ENCODE assay signal across 26 cellular contexts in genomic region chr14:23609001-23609400, GRCh38. TPM values are rescaled to one million over a fixed set of nuclear protein-coding genes. Genes with fewer than 3 reads are reported as not detected.
DNase-seq lines count a peak whose midpoint lies in the region; ATAC-seq and TF ChIP-seq lines count a peak whose summit lies in the region.
"Had no signal": no experiment of that assay in that cellular context is flagged by ENCODE, and none has a peak within 500 bp of the region (broad histone marks: within the 10 kb centered on the region; RNA-seq: fewer than 3 reads in every experiment).

No MANE protein-coding gene starts in this region.

- no peak overlapping the region for H2AFZ ChIP-seq in Karpas-422 (ENCODE audit: low read length)
- H2AFZ ChIP-seq: neural progenitor cell had no signal

- peak overlapping the region; percentile 17 for H3K4me3 Mint-ChIP-seq in activated naive CD4-positive, alpha-beta T cell treated with anti-CD3 and anti-CD28 coated beads, Interleukin-2, amount 50 U/mL, for 24 hours
- no peak overlapping the region for H3K4me3 Mint-ChIP-seq in T-helper 17 cell
- H3K4me3 Mint-ChIP-seq in stimulated activated effector memory CD8-positive, alpha-beta T cell treated with anti-CD3 and anti-CD28 coated beads, Interleukin-12 subunit alpha, Interleukin-12 subunit beta, amount 100 ng/mL, for 72 hours = no peak overlapping the region
- H3K4me3 Mint-ChIP-seq: neural progenitor cell had no signal

- H3K4me1 Mint-ChIP-seq in activated naive CD4-positive, alpha-beta T cell treated with anti-CD3 and anti-CD28 coated beads, Interleukin-2, amount 50 U/mL, for 24 hours = peaks cover 50% of the 10 kb centered on the region
- peaks cover 25% of the 10 kb centered on the region for H3K4me1 Mint-ChIP-seq in T-helper 17 cell
- peaks cover 51% of the 10 kb centered on the region for H3K4me1 Mint-ChIP-seq in stimulated activated effector memory CD8-positive, alpha-beta T cell treated with anti-CD3 and anti-CD28 coated beads, Interleukin-12 subunit alpha, Interleukin-12 subunit beta, amount 100 ng/mL, for 72 hours
- H3K4me1 Mint-ChIP-seq: neural progenitor cell had no signal

- no peaks in the 10 kb centered on the region for H3K27me3 Mint-ChIP-seq in activated naive CD4-positive, alpha-beta T cell treated with anti-CD3 and anti-CD28 coated beads, Interleukin-2, amount 50 U/mL, for 24 hours
- H3K27me3 Mint-ChIP-seq in T-helper 17 cell = peaks cover 1% of the 10 kb centered on the region

- no peak for TF ChIP-seq EP300 in suprapubic skin (IDR thresholded peaks at IDR 0.05)

- no peak for TF ChIP-seq CTCF in colonic mucosa (IDR thresholded peaks at IDR 0.05)
- TF ChIP-seq CTCF in suprapubic skin (IDR thresholded peaks at IDR 0.05) = no peak

- H3K27me3 ChIP-seq in colonic mucosa = no peaks in the 10 kb centered on the region
- H3K27me3 ChIP-seq in suprapubic skin = no peaks in the 10 kb centered on the region
- H3K27me3 ChIP-seq in Karpas-422 (ENCODE audit: low read length) = 0 out of 2 replicates have a peak, but pooled peaks cover 5% of the 10 kb centered on the region
- H3K27me3 ChIP-seq: neural progenitor cell, Peyer's patch had no signal

- H3K36me3 Mint-ChIP-seq in activated naive CD4-positive, alpha-beta T cell treated with anti-CD3 and anti-CD28 coated beads, Interleukin-2, amount 50 U/mL, for 24 hours = peaks cover 3% of the 10 kb centered on the region
- H3K36me3 Mint-ChIP-seq in T-helper 17 cell (ENCODE audit: low read depth) = peaks cover 6% of the 10 kb centered on the region
- no peaks in the 10 kb centered on the region for H3K36me3 Mint-ChIP-seq in stimulated activated effector memory CD8-positive, alpha-beta T cell treated with anti-CD3 and anti-CD28 coated beads, Interleukin-12 subunit alpha, Interleukin-12 subunit beta, amount 100 ng/mL, for 72 hours
- H3K36me3 Mint-ChIP-seq: neural progenitor cell had no signal

- H3K27ac ChIP-seq in colonic mucosa (peak overlapping the region; percentile 58), suprapubic skin (no peak overlapping the region), Karpas-422 (ENCODE audit: low read length) (no peak overlapping the region)
- H3K27ac ChIP-seq: cardiac muscle cell, neural progenitor cell had no signal

- peak overlapping the region; percentile 84 for H3K27ac Mint-ChIP-seq in activated naive CD4-positive, alpha-beta T cell treated with anti-CD3 and anti-CD28 coated beads, Interleukin-2, amount 50 U/mL, for 24 hours
- peak overlapping the region; percentile 95 for H3K27ac Mint-ChIP-seq in T-helper 17 cell
- H3K27ac Mint-ChIP-seq in stimulated activated effector memory CD8-positive, alpha-beta T cell treated with anti-CD3 and anti-CD28 coated beads, Interleukin-12 subunit alpha, Interleukin-12 subunit beta, amount 100 ng/mL, for 72 hours = peak overlapping the region; percentile 96
- H3K27ac Mint-ChIP-seq: neural progenitor cell had no signal

- no peaks in the 10 kb centered on the region for H3K36me3 ChIP-seq in colonic mucosa
- H3K36me3 ChIP-seq in suprapubic skin = no peaks in the 10 kb centered on the region
- no peaks in the 10 kb centered on the region for H3K36me3 ChIP-seq in Karpas-422 (ENCODE audit: insufficient read depth, low read length)
- H3K36me3 ChIP-seq: cardiac muscle cell, HAP-1, heart left ventricle, neural progenitor cell, Peyer's patch had no signal

- no peak for TF ChIP-seq POLR2A in suprapubic skin (IDR thresholded peaks at IDR 0.05)

- H4K20me1 ChIP-seq in Karpas-422 (ENCODE audit: insufficient read depth, low read depth, low read length) = no peaks in the 10 kb centered on the region

- no peak for DNase-seq in activated naive CD4-positive, alpha-beta T cell (lab: John Stamatoyannopoulos, UW)
- DNase-seq in T-helper 17 cell (no peak), colonic mucosa (no peak), suprapubic skin (ENCODE audit: low spot score in 2 of 2) (no peak), Karpas-422 (no peak)
- DNase-seq in stimulated activated effector memory CD8-positive, alpha-beta T cell treated with anti-CD3 and anti-CD28 coated beads, Interleukin-12 subunit alpha, Interleukin-12 subunit beta, amount 100 ng/mL, for 72 hours (ENCODE audit: low spot score in 2 of 2) = no peak
- DNase-seq: activated effector memory CD4-positive, alpha-beta T cell treated with anti-CD3 and anti-CD28 coated beads, Interleukin-2, amount 50 U/mL, for 16 hours; KBM-7; kidney glomerular epithelial cell; MM.1S; NCI-H2029 treated with DMSO at 0.1 percent for 48 hours; NCI-H2227 treated with DMSO at 0.1 percent for 48 hours; NCI-H69; stimulated activated CD4-positive, alpha-beta T cell treated with anti-CD3 and anti-CD28 coated beads, Interleukin-12 subunit alpha, Interleukin-12 subunit beta, amount 100 ng/mL, for 4 hours; stimulated activated CD4-positive, alpha-beta T cell treated with anti-CD3 and anti-CD28 coated beads, Interleukin-4, amount 100 ng/mL, for 1 hour; SW 1271 had no signal

- 84% methylated on average over 3 of the region's 3 CpGs for WGBS in suprapubic skin

- H3K4me1 ChIP-seq in colonic mucosa = peaks cover 4% of the 10 kb centered on the region
- H3K4me1 ChIP-seq in suprapubic skin = no peaks in the 10 kb centered on the region
- no peaks in the 10 kb centered on the region for H3K4me1 ChIP-seq in Karpas-422 (ENCODE audit: low read length)
- H3K4me1 ChIP-seq: HAP-1, neural progenitor cell had no signal

- H3K4me3 ChIP-seq in colonic mucosa (no peak overlapping the region), suprapubic skin (no peak overlapping the region), Karpas-422 (ENCODE audit: low read length) (no peak overlapping the region)
- H3K4me3 ChIP-seq: cardiac muscle cell, HAP-1, heart left ventricle, lung, neural progenitor cell, Peyer's patch had no signal

- H3K79me2 ChIP-seq in Karpas-422 (ENCODE audit: low read length) = no peaks in the 10 kb centered on the region

- H3K9me3 Mint-ChIP-seq in activated naive CD4-positive, alpha-beta T cell treated with anti-CD3 and anti-CD28 coated beads, Interleukin-2, amount 50 U/mL, for 24 hours = peaks cover 6% of the 10 kb centered on the region
- peaks cover 5% of the 10 kb centered on the region for H3K9me3 Mint-ChIP-seq in stimulated activated effector memory CD8-positive, alpha-beta T cell treated with anti-CD3 and anti-CD28 coated beads, Interleukin-12 subunit alpha, Interleukin-12 subunit beta, amount 100 ng/mL, for 72 hours

- H3K9me2 ChIP-seq in Karpas-422 (replicated peaks; ENCODE audit: insufficient read depth, low read length) = no peaks in the 10 kb centered on the region

- H3K9me3 ChIP-seq in T-helper 17 cell (ENCODE audit: control insufficient read depth, low read length, poor library complexity, severe bottlenecking) (no peaks in the 10 kb centered on the region), colonic mucosa (no peaks in the 10 kb centered on the region), suprapubic skin (no peaks in the 10 kb centered on the region), Karpas-422 (ENCODE audit: low read length) (no peaks in the 10 kb centered on the region)
- H3K9me3 ChIP-seq: HAP-1, heart left ventricle, Peyer's patch had no signal

- ATAC-seq in T-helper 17 cell = no peak
- no peak for ATAC-seq in stimulated activated effector memory CD8-positive, alpha-beta T cell treated with anti-CD3 and anti-CD28 coated beads, Interleukin-12 subunit alpha, Interleukin-12 subunit beta, amount 100 ng/mL, for 72 hours

- H3K9ac ChIP-seq in colonic mucosa (ENCODE audit: low read depth in 2 of 2, low read length in 2 of 2) (no peak overlapping the region), Karpas-422 (ENCODE audit: low read length) (no peak overlapping the region)
- H3K9ac ChIP-seq: neural progenitor cell had no signal

- intact Hi-C loops in colonic mucosa (cut with DNase I) = no loop called here

- no peak overlapping the region for H3K4me2 ChIP-seq in Karpas-422 (ENCODE audit: low read depth, low read length, poor library complexity, severe bottlenecking)
- H3K4me2 ChIP-seq: neural progenitor cell had no signal

RNA-seq across cellular contexts. Expression of gene DHRS2, which starts 27.2 kb away (rescaled TPM):
- total RNA-seq in T-helper 17 cell (not detected), colonic mucosa (1 to 10 TPM in 1 of 2 donors, under 1 TPM in 1; 0.56 to 2.1 TPM), suprapubic skin (1 to 10 TPM in 2 of 4 donors, under 1 TPM in 2; 0.21 to 2.6 (median 1.3) TPM)
- total RNA-seq in Karpas-422 (2014; rRNA removed; shearing (Covaris generic); ENCODE audit: low replicate concordance) = 2.1 and 19.0 TPM in 2 replicates
- total RNA-seq: cardiac muscle cell, Peyer's patch, right cardiac atrium, temporal lobe had no signal

RNA-seq across cellular contexts. Expression of gene JPH4, which starts 30.4 kb away (rescaled TPM):
- total RNA-seq in T-helper 17 cell = not detected
- under 1 TPM; 0.30 to 0.58 TPM for total RNA-seq in colonic mucosa
- total RNA-seq in suprapubic skin = under 1 TPM in 3 of 4 donors, not detected in 1; 0.30 to 0.60 (median 0.30) TPM
- total RNA-seq in Karpas-422 (2014; rRNA removed; shearing (Covaris generic); ENCODE audit: low replicate concordance) = 0.29 TPM in 1 of 2 replicates, not detected in the other
- total RNA-seq: fibroblast of villous mesenchyme had no signal

RNA-seq across cellular contexts. Expression of gene AP1G2, which starts 41.4 kb away (rescaled TPM):
- total RNA-seq in T-helper 17 cell (100 to 1,000 TPM; 268 to 313 TPM), colonic mucosa (100 to 1,000 TPM; 154 to 214 TPM), suprapubic skin (100 to 1,000 TPM; 117 to 415 (median 150) TPM)
- 207 and 248 TPM in 2 replicates for total RNA-seq in Karpas-422 (2014; rRNA removed; shearing (Covaris generic); ENCODE audit: low replicate concordance)

RNA-seq across cellular contexts. Expression of gene THTPA, which starts 52.9 kb away (rescaled TPM):
- 10 to 100 TPM in 1 of 2 donors, 1 to 10 TPM in 1; 10.0 to 13.6 TPM for total RNA-seq in T-helper 17 cell
- 10 to 100 TPM in 1 of 2 donors, 1 to 10 TPM in 1; 9.0 to 21.0 TPM for total RNA-seq in colonic mucosa
- 10 to 100 TPM in 2 of 4 donors, 1 to 10 TPM in 2; 7.0 to 16.7 (median 11.8) TPM for total RNA-seq in suprapubic skin
- 16.2 and 57.5 TPM in 2 replicates for total RNA-seq in Karpas-422 (2014; rRNA removed; shearing (Covaris generic); ENCODE audit: low replicate concordance)

RNA-seq across cellular contexts. Expression of gene ZFHX2, which starts 57.4 kb away (rescaled TPM):
- total RNA-seq in T-helper 17 cell = under 1 TPM; 0.16 to 0.27 TPM
- total RNA-seq in colonic mucosa = 1 to 10 TPM; 1.8 to 2.0 TPM
- 1 to 10 TPM in 1 of 4 donors, under 1 TPM in 3; 0.16 to 1.4 (median 0.56) TPM for total RNA-seq in suprapubic skin
- 0.07 and 0.32 TPM in 2 replicates for total RNA-seq in Karpas-422 (2014; rRNA removed; shearing (Covaris generic); ENCODE audit: low replicate concordance)
